ENCODE assay signal across 8 cellular contexts in genomic region chr18:57586243-57587049, GRCh38. TPM values are rescaled to one million over a fixed set of nuclear protein-coding genes. Genes with fewer than 3 reads are reported as not detected.
DNase-seq lines count a peak whose midpoint lies in the region; ATAC-seq, FAIRE-seq and TF ChIP-seq lines count a peak whose summit lies in the region.

A gene with protein sequence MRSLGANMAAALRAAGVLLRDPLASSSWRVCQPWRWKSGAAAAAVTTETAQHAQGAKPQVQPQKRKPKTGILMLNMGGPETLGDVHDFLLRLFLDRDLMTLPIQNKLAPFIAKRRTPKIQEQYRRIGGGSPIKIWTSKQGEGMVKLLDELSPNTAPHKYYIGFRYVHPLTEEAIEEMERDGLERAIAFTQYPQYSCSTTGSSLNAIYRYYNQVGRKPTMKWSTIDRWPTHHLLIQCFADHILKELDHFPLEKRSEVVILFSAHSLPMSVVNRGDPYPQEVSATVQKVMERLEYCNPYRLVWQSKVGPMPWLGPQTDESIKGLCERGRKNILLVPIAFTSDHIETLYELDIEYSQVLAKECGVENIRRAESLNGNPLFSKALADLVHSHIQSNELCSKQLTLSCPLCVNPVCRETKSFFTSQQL (minus strand): TSS chr18:57586702. CDS start chr18:57586620, 82 bp downstream.

- H3K27me3 ChIP-seq in HUES48 (ENCODE audit: control insufficient read depth, insufficient read depth, low read length) (no peaks in the 10 kb centered on the region), SJCRH30 (no peaks in the 10 kb centered on the region), foreskin keratinocyte (no peaks in the 10 kb centered on the region), neuron (ENCODE audit: insufficient read depth, low read length) (no peaks in the 10 kb centered on the region), subcutaneous abdominal adipose tissue (ENCODE audit: control insufficient read depth in 5 of 5, insufficient read depth in 4 of 5, low read length in 5 of 5) (no peaks in the 10 kb centered on the region)

- H2AFZ ChIP-seq in neuron (ENCODE audit: low read depth, low read length) = peak within 1 kb of the TSS; percentile 98

- ATAC-seq in GM21381 (IDR thresholded peaks at IDR 0.05; ENCODE audit: unreplicated experiment) (peak; percentile 88), foreskin keratinocyte (peak; percentile 85)

- DNase-seq in D721Med (ENCODE audit: insufficient read length, low spot score) = peak; percentile 93
- peak; percentile 34 to 58 for DNase-seq in SJCRH30
- peak; percentile 62 for DNase-seq in activated gamma-delta T cell treated with Interleukin-2 at 50 U/mL for 16 hours
- peak in 1 of 2 donors; percentile 49 for DNase-seq in foreskin keratinocyte

- TF ChIP-seq CTCF in D721Med (IDR thresholded peaks at IDR 0.05; ENCODE audit: insufficient read depth, missing control alignments) (no peak), foreskin keratinocyte (conservative IDR thresholded peaks at IDR 0.05) (no peak)

- H3K4me3 ChIP-seq in HUES48 (ENCODE audit: low read depth, low read length) (peak within 1 kb of the TSS; percentile 77), SJCRH30 (peak within 1 kb of the TSS; percentile 92), neuron (ENCODE audit: low read length) (peak within 1 kb of the TSS; percentile 64), subcutaneous abdominal adipose tissue (ENCODE audit: low read depth in 1 of 5, low read length in 5 of 5) (peak within 1 kb of the TSS; percentile 78 to 96 (median 83))

- no peak for FAIRE-seq in D721Med (lab: Jason Lieb, UNC)

- H3K9ac ChIP-seq in HUES48 (ENCODE audit: low read depth, low read length) = peak within 1 kb of the TSS; percentile 75
- H3K9ac ChIP-seq in subcutaneous abdominal adipose tissue (ENCODE audit: low read length in 5 of 5) = peak within 1 kb of the TSS; percentile 79 to 91 (median 87)

- H3K4me1 ChIP-seq in HUES48 (ENCODE audit: control insufficient read depth, insufficient read depth, low read length) (peaks cover 12% of the 10 kb centered on the region; the same call in 1 of the 2 replicates), SJCRH30 (0 out of 2 replicates have a peak, but pooled peaks cover 2% of the 10 kb centered on the region), foreskin keratinocyte (peaks cover 9% of the 10 kb centered on the region), neuron (ENCODE audit: insufficient read depth, low read length) (peaks cover 15% of the 10 kb centered on the region), subcutaneous abdominal adipose tissue (ENCODE audit: control insufficient read depth in 5 of 5, insufficient read depth in 5 of 5, low read length in 5 of 5) (peaks cover 5 to 21% (median 19%) of the 10 kb centered on the region in 5 donors)

- H3K36me3 ChIP-seq in HUES48 (ENCODE audit: control insufficient read depth, insufficient read depth, low read length) (peaks cover 4% of the 10 kb centered on the region; the same call in 1 of the 2 replicates), SJCRH30 (no peaks in the 10 kb centered on the region), neuron (ENCODE audit: insufficient read depth, low read length) (no peaks in the 10 kb centered on the region), subcutaneous abdominal adipose tissue (ENCODE audit: control insufficient read depth in 5 of 5, insufficient read depth in 5 of 5, low read length in 5 of 5) (peaks cover 0 to 7% (median 3%) of the 10 kb centered on the region in 5 donors)

- H3K27ac ChIP-seq in HUES48 (ENCODE audit: low read depth, low read length) (peak within 1 kb of the TSS; percentile 48), SJCRH30 (peak within 1 kb of the TSS; percentile 36; the same call in 1 of the 2 replicates), foreskin keratinocyte (peak within 1 kb of the TSS; percentile 42), subcutaneous abdominal adipose tissue (ENCODE audit: low read depth, low read length) (peak within 1 kb of the TSS; percentile 46)

- no peaks in the 10 kb centered on the region for H3K9me3 ChIP-seq in HUES48 (ENCODE audit: control insufficient read depth, insufficient read depth, low read length)
- H3K9me3 ChIP-seq in SJCRH30 (replicated peaks) = no peaks in the 10 kb centered on the region
- H3K9me3 ChIP-seq in neuron (ENCODE audit: low read length) = no peaks in the 10 kb centered on the region
- H3K9me3 ChIP-seq in subcutaneous abdominal adipose tissue (ENCODE audit: control insufficient read depth in 5 of 5, low read length in 5 of 5) = no peaks in the 10 kb centered on the region

RNA-seq across cellular contexts. Expression of the gene that starts here (rescaled TPM):
- 11.8 and 12.6 TPM in 2 replicates for total RNA-seq in SJCRH30 (2014; rRNA removed; shearing (Covaris generic))
- 19.6 and 21.5 TPM in 2 replicates for total RNA-seq in foreskin keratinocyte
- 8.0 and 8.2 TPM in 2 replicates for polyA plus RNA-seq in foreskin keratinocyte
